Comparison of ENCODE assay signal across 21 cellular contexts in the genomic region with DNA sequence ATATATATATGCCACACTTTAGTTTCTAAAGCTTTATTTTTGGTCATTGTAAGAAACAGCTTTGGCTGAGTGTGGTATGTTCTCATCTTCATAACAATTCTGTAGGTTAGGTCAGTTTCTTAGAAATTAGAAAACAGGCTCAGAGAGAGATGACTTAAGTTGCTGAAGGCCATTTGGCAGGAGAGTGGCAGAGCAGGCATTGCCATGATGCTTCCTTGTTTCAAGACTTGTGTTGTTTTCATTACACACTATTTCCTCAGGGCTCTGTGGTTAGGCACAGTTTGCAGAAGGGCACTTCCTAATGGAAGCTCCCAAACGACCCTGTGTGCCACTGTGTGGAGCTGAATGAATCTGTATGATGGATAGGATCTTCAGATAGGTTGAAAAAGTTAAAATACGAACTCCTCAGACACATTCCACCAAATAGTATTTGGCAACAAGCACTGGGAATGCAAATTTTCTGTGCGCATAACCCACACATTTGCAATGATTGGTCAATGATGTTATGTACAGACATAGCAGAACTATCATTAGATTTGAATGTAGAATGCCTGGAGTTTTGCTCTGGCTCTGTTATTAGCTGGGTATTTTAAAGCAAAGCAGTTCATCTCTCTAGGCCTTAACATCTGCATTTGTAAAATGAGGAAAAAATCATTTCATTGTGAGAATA.
"Had no signal": no experiment of that assay in that cellular context is flagged by ENCODE, and none has a peak within 500 bp of the region (broad histone marks: within the 10 kb centered on the region; RNA-seq: fewer than 3 reads in every experiment).

No MANE protein-coding gene starts in this region.

- H3K27ac ChIP-seq: coronary artery, gastrocnemius medialis, heart right ventricle, neural progenitor cell, parathyroid adenoma, prostate gland, right lobe of liver, suprapubic skin, thyroid gland, upper lobe of left lung, uterus had no signal

- H3K9me3 ChIP-seq: gastrocnemius medialis, heart right ventricle, prostate gland, right lobe of liver, suprapubic skin, thyroid gland, upper lobe of left lung, uterus had no signal

- H3K36me3 ChIP-seq: gastrocnemius medialis, heart right ventricle, neural progenitor cell, prostate gland, right lobe of liver, suprapubic skin, thyroid gland, upper lobe of left lung, uterus had no signal

- DNase-seq: effector CD8-positive, alpha-beta T cell; gastrocnemius medialis; heart right ventricle; hypothalamus; nucleus accumbens; retina; right lobe of liver; stimulated activated CD4-positive, alpha-beta T cell treated with anti-CD3 and anti-CD28 coated beads, Interleukin-4, amount 100 ng/mL, for 1 hour; stimulated activated CD8-positive, alpha-beta memory T cell treated with anti-CD3 and anti-CD28 coated beads, Interleukin-4, amount 100 ng/mL, for 48 hours; stimulated activated naive CD8-positive, alpha-beta T cell treated with anti-CD3 and anti-CD28 coated beads, Interleukin-15, Interleukin-2, amounts not matched to agents 100 U/mL and 50 U/mL, for 24 hours; thyroid gland; upper lobe of left lung; uterus had no signal

- H3K4me2 ChIP-seq: neural progenitor cell had no signal

- H3K79me2 ChIP-seq: parathyroid adenoma had no signal

- H3K9ac ChIP-seq: neural progenitor cell, parathyroid adenoma had no signal

- H2AFZ ChIP-seq: neural progenitor cell, parathyroid adenoma had no signal

- ATAC-seq: gastrocnemius medialis; heart right ventricle; left lobe of liver; natural killer cell treated with Interleukin-12 subunit alpha and Interleukin-12 subunit beta and Interleukin-15 and Interleukin-18, amount 100 ng/mL, for 72 hours; right lobe of liver; stimulated activated effector memory CD8-positive, alpha-beta T cell treated with anti-CD3 and anti-CD28 coated beads, Interleukin-12 subunit alpha, Interleukin-12 subunit beta, amount 100 ng/mL, for 72 hours; stimulated activated naive CD8-positive, alpha-beta T cell treated with anti-CD3 and anti-CD28 coated beads, Interleukin-15, Interleukin-2, amounts not matched to agents 100 U/mL and 50 U/mL, for 24 hours had no signal

- H3K4me3 ChIP-seq: coronary artery, gastrocnemius medialis, heart right ventricle, neural progenitor cell, prostate gland, right lobe of liver, suprapubic skin, thyroid gland, upper lobe of left lung, uterus had no signal

- H3K27me3 ChIP-seq: gastrocnemius medialis, heart right ventricle, neural progenitor cell, right lobe of liver, suprapubic skin, thyroid gland, upper lobe of left lung, uterus had no signal

- H3K4me1 ChIP-seq: gastrocnemius medialis, neural progenitor cell, parathyroid adenoma, prostate gland, right lobe of liver, thyroid gland, uterus had no signal
